7 cellular contexts compared by ENCODE assay signal in the genomic region with DNA sequence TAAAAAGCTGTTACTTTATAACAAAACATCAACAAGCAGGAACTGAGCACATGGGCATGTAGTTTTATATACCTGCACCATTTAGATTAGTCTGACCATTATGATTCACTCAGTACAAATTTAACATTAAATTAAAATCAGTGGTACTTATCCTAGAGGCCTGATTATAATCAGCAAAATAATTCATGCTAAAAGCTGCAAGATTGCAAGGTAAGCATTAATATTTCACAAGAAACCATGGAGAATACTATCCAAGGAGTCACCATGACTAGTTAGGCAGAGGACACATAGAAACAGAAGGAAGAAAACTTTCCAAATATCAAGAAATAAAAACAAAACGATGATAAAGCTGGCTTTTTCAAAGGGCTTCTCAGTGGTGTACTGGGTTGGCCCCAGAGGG.
A peak's percentile ranks its signal among the peaks of the same experiment; 100 is the strongest.
DNase-seq lines count a peak whose midpoint lies in the region; ATAC-seq, FAIRE-seq and TF ChIP-seq lines count a peak whose summit lies in the region.
"Not testable (repeated sequence)": the region's sequence is repeated elsewhere in the genome, so short reads cannot be mapped to it uniquely, and the experiment has no call there.

No MANE protein-coding gene starts in this region.

- not testable (repeated sequence) for H3K14ac ChIP-seq in IMR-90 (replicated peaks; ENCODE audit: low read depth, low read length)

- not testable (repeated sequence) for H2BK20ac ChIP-seq in IMR-90 (ENCODE audit: low read depth, low read length)

- H3K4me3 Mint-ChIP-seq in astrocyte (ENCODE audit: unreplicated experiment): not testable (repeated sequence)

- H3K9me3 ChIP-seq in A549; IMR-90 (ENCODE audit: control insufficient read depth, insufficient read depth, low read length); astrocyte (ENCODE audit: insufficient read depth, low read depth, low read length); K562 (replicated peaks; ENCODE audit: control insufficient read depth, insufficient read depth, low read depth, low read length); HepG2 (ENCODE audit: low read length); osteoblast (ENCODE audit: low read depth, low read length): not testable (repeated sequence)

- dilution Hi-C loops in IMR-90 (cut with HindIII; ENCODE audit: low sequenced_read_pairs, unreplicated experiment): not testable (repeated sequence)

- not testable (repeated sequence) for H3K18ac ChIP-seq in IMR-90 (ENCODE audit: low read depth, low read length)

- H3K4me1 ChIP-seq in A549; IMR-90 (ENCODE audit: control insufficient read depth, insufficient read depth, low read length); astrocyte (ENCODE audit: insufficient read depth, low read length); K562 (replicated peaks in 1 of 2; ENCODE audit: control insufficient read depth in 2 of 2, insufficient read depth in 2 of 2, low read length in 2 of 2); HepG2 (ENCODE audit: insufficient read depth, low read length); osteoblast (ENCODE audit: insufficient read depth, low read length): not testable (repeated sequence)

- H3K36me3 Mint-ChIP-seq in astrocyte (ENCODE audit: low read depth, unreplicated experiment): not testable (repeated sequence)

- TF ChIP-seq POLR2A in A549 (IDR thresholded peaks at IDR 0.05; ENCODE audit: low read length); IMR-90 (IDR thresholded peaks at IDR 0.05; ENCODE audit: low read depth, low read length); K562 (conservative IDR thresholded peaks at IDR 0.05); HepG2 (IDR thresholded peaks at IDR 0.05; ENCODE audit: insufficient read depth in 1 of 2, low read depth in 2 of 2, low read length in 2 of 2): not testable (repeated sequence)

- not testable (repeated sequence) for H3K36me3 ChIP-seq in IMR-90 (ENCODE audit: control insufficient read depth, insufficient read depth, low read length); astrocyte (ENCODE audit: insufficient read depth, low read length); K562 (ENCODE audit: control insufficient read depth, insufficient read depth, low read length); HepG2 (replicated peaks in 1 of 2; ENCODE audit: control insufficient read depth in 1 of 2, insufficient read depth in 2 of 2, low read length in 2 of 2); osteoblast (ENCODE audit: insufficient read depth, low read length)

- H4K91ac ChIP-seq in IMR-90 (ENCODE audit: insufficient read depth, low read depth, low read length): not testable (repeated sequence)

- H3K79me1 ChIP-seq in IMR-90 (ENCODE audit: low read depth in 1 of 2, low read length in 2 of 2): not testable (repeated sequence)

- not testable (repeated sequence) for H2BK15ac ChIP-seq in IMR-90 (ENCODE audit: low read depth, low read length)

- TF ChIP-seq EP300 in A549 (IDR thresholded peaks at IDR 0.05); K562 (IDR thresholded peaks at IDR 0.05; ENCODE audit: low read length); HepG2 (IDR thresholded peaks at IDR 0.05; ENCODE audit: low read depth in 2 of 2, low read length in 2 of 2); HepG2 (CRISPR knock-in tag; IDR thresholded peaks at IDR 0.05; ENCODE audit: borderline replicate concordance): not testable (repeated sequence)

- CTCF ChIA-PET in A549 (lab: Yijun Ruan, JAX): interaction anchor here (1.0 kb wide), 1 partner anchor 18 kb away, joined by 5 read pairs; no protein-coding TSS in a partner anchor
- CTCF ChIA-PET in IMR-90 (lab: Yijun Ruan, JAX); K562 (lab: Yijun Ruan, JAX; ENCODE audit: low intra/inter-chr PET ratio); HepG2 (lab: Yijun Ruan, JAX; ENCODE audit: low intra/inter-chr PET ratio, low total read pairs): not testable (repeated sequence)

- not testable (repeated sequence) for H4K20me1 ChIP-seq in IMR-90 (ENCODE audit: insufficient read depth, low read length); astrocyte (ENCODE audit: insufficient read depth, low read length); K562 (replicated peaks; ENCODE audit: control insufficient read depth, insufficient read depth, low read length); HepG2 (ENCODE audit: insufficient read depth, low read length); osteoblast (ENCODE audit: insufficient read depth, low read length)

- in situ Hi-C loops in IMR-90 (cut with MboI; ENCODE audit: low sequenced_read_pairs); K562 (cut with MboI); HepG2 (cut with HindIII; ENCODE audit: extremely low pct_ligation_motif_present, low pct_unique_long_range_greater_than_20kb): not testable (repeated sequence)

- not testable (repeated sequence) for H3K9ac ChIP-seq in IMR-90 (ENCODE audit: low read depth, low read length); astrocyte (ENCODE audit: low read length); K562 (ENCODE audit: insufficient read depth in 1 of 2, low read depth in 2 of 2, low read length in 2 of 2); HepG2 (ENCODE audit: insufficient read depth, low read depth, low read length)

- not testable (repeated sequence) for H4K5ac ChIP-seq in IMR-90 (ENCODE audit: low read depth, low read length)

- not testable (repeated sequence) for H3K27ac ChIP-seq in A549; IMR-90 (ENCODE audit: insufficient read depth, low read length); astrocyte (ENCODE audit: low read depth, low read length); K562 (ENCODE audit: extremely low read depth, low read depth, low read length); HepG2 (ENCODE audit: extremely low read length, insufficient read depth, low read length); osteoblast (ENCODE audit: low read depth, low read length)

- not testable (repeated sequence) for H2BK5ac ChIP-seq in IMR-90 (ENCODE audit: low read depth, low read length, poor library complexity, severe bottlenecking)

- not testable (repeated sequence) for H2AFZ ChIP-seq in IMR-90 (replicated peaks; ENCODE audit: low read length, poor library complexity); astrocyte (ENCODE audit: low read depth, low read length); K562 (ENCODE audit: low read depth, low read length); HepG2 (ENCODE audit: low read length); osteoblast (ENCODE audit: low read length)

- not testable (repeated sequence) for H3K27me3 Mint-ChIP-seq in astrocyte (ENCODE audit: low read depth, unreplicated experiment)

- not testable (repeated sequence) for H3K9me1 ChIP-seq in IMR-90 (ENCODE audit: insufficient read depth, low read length); K562 (ENCODE audit: control insufficient read depth, insufficient read depth, low read length)

- not testable (repeated sequence) for H3K4ac ChIP-seq in IMR-90 (ENCODE audit: low read depth, low read length)

- WGBS in A549 (ENCODE audit: missing lambda C conversion rate): 13% methylated on average over 1 of the region's 1 CpG
- no CpG with 5 or more reads among the region's 1 CpG for WGBS in IMR-90 (ENCODE audit: extremely low coverage in 2 of 2, insufficient read length in 1 of 2), 2 experiments
- WGBS in K562 (ENCODE audit: insufficient coverage, low coverage, missing lambda C conversion rate): no CpG with 5 or more reads among the region's 1 CpG
- 4% methylated on average over 1 of the region's 1 CpG for WGBS in HepG2 (ENCODE audit: low lambda C conversion rate)

- H3K4me2 ChIP-seq in A549; IMR-90 (ENCODE audit: low read depth, low read length); astrocyte (ENCODE audit: low read length); K562 (ENCODE audit: insufficient read depth, low read length); HepG2 (ENCODE audit: low read depth, low read length); osteoblast (ENCODE audit: insufficient read depth, low read length): not testable (repeated sequence)

- H2BK120ac ChIP-seq in IMR-90 (ENCODE audit: low read depth, low read length): not testable (repeated sequence)

- FAIRE-seq in A549 (lab: Jason Lieb, UNC) (peak; percentile 92), GM19239 (lab: Jason Lieb, UNC) (peak; percentile 35), astrocyte (lab: Jason Lieb, UNC) (peak; percentile 74)
- FAIRE-seq in K562 (lab: Jason Lieb, UNC); HepG2 (lab: Jason Lieb, UNC): not testable (repeated sequence)

- not testable (repeated sequence) for TF ChIP-seq RAD21 in A549 (conservative IDR thresholded peaks at IDR 0.05 in 1 of 2, IDR thresholded peaks at IDR 0.05 in 1 of 2); IMR-90 (IDR thresholded peaks at IDR 0.05; ENCODE audit: low read length); K562 (CRISPR knock-in tag; conservative IDR thresholded peaks at IDR 0.05 in 1 of 2, IDR thresholded peaks at IDR 0.05 in 1 of 2); HepG2 (CRISPR knock-in tag; IDR thresholded peaks at IDR 0.05)

- not testable (repeated sequence) for H3K27me3 ChIP-seq in IMR-90 (ENCODE audit: control insufficient read depth, insufficient read depth, low read length); astrocyte (ENCODE audit: insufficient read depth, low read length); K562 (ENCODE audit: control insufficient read depth in 2 of 2, insufficient read depth in 2 of 2, low read length in 2 of 2); HepG2 (ENCODE audit: control insufficient read depth in 1 of 2, insufficient read depth in 2 of 2, low read length in 2 of 2); osteoblast (ENCODE audit: insufficient read depth, low read length)

- H3K56ac ChIP-seq in IMR-90 (ENCODE audit: extremely low read depth, insufficient read depth, low read length): not testable (repeated sequence)

- not testable (repeated sequence) for H3K4me3 ChIP-seq in A549; IMR-90 (ENCODE audit: insufficient read depth, low read depth, low read length); astrocyte (ENCODE audit: insufficient read depth, low read depth, low read length); K562; HepG2 (replicated peaks in 1 of 3; ENCODE audit: insufficient read depth in 1 of 3, low read depth in 2 of 3, low read length in 3 of 3); osteoblast (ENCODE audit: insufficient read depth, low read length)

- intact Hi-C loops in IMR-90 (cut with micrococcal nuclease); K562 (cut with micrococcal nuclease); HepG2 (cut with micrococcal nuclease; ENCODE audit: unreplicated experiment): not testable (repeated sequence)

- POLR2A ChIA-PET in A549 (lab: Yijun Ruan, JAX); IMR-90 (lab: Charles Lee; ENCODE audit: unreplicated experiment); K562 (lab: Yijun Ruan, JAX); HepG2 (lab: Yijun Ruan, JAX): not testable (repeated sequence)

- H2AK5ac ChIP-seq in IMR-90 (ENCODE audit: low read depth, low read length): not testable (repeated sequence)

- not testable (repeated sequence) for H2AK9ac ChIP-seq in IMR-90 (replicated peaks; ENCODE audit: low read depth, low read length, poor library complexity)

- H3K23ac ChIP-seq in IMR-90 (ENCODE audit: low read depth, low read length): not testable (repeated sequence)

- BruUV-seq in IMR-90 (replicated peaks; lab: Mats Ljungman, UMichigan); K562 (replicated peaks; lab: Mats Ljungman, UMichigan); HepG2 (replicated peaks; lab: Mats Ljungman, UMichigan): not testable (repeated sequence)

- H3K27ac Mint-ChIP-seq in astrocyte (ENCODE audit: unreplicated experiment): not testable (repeated sequence)

- not testable (repeated sequence) for DNase-seq in A549 (ENCODE audit: low read depth in 1 of 2, low spot score in 1 of 2); GM19239 (ENCODE audit: insufficient read length, low spot score); IMR-90; astrocyte (ENCODE audit: low read depth); K562 (ENCODE audit: extremely low read depth in 1 of 4, low spot score in 3 of 4); HepG2 (ENCODE audit: low spot score)
- DNase-seq in osteoblast (ENCODE audit: insufficient read length, low spot score, missing footprints): peak; percentile 25

- not testable (repeated sequence) for H4K8ac ChIP-seq in IMR-90 (ENCODE audit: low read depth in 2 of 2, low read length in 2 of 2)

- not testable (repeated sequence) for ATAC-seq in A549; IMR-90 (ENCODE audit: low read depth); K562; HepG2

- H3K79me2 ChIP-seq in astrocyte (ENCODE audit: insufficient read depth, low read length); K562 (ENCODE audit: control insufficient read depth, insufficient read depth, low read length); HepG2 (ENCODE audit: insufficient read depth, low read length); osteoblast (ENCODE audit: insufficient read depth, low read length): not testable (repeated sequence)

- TF ChIP-seq CTCF in A549 (IDR thresholded peaks at IDR 0.05); IMR-90 (conservative IDR thresholded peaks at IDR 0.05; ENCODE audit: low read depth, low read length); astrocyte (IDR thresholded peaks at IDR 0.05; ENCODE audit: insufficient read depth, low read depth, low read length); K562 (IDR thresholded peaks at IDR 0.05 in 2 of 3, conservative IDR thresholded peaks at IDR 0.05 in 1 of 3; ENCODE audit: insufficient read depth in 2 of 3, low read depth in 1 of 3, low read length in 3 of 3); HepG2 (CRISPR knock-in tag; IDR thresholded peaks at IDR 0.05); osteoblast (IDR thresholded peaks at IDR 0.05; ENCODE audit: extremely low read depth, low read depth, low read length): not testable (repeated sequence)

- not testable (repeated sequence) for H3K9me3 Mint-ChIP-seq in astrocyte (ENCODE audit: unreplicated experiment)

- H3K4me1 Mint-ChIP-seq in astrocyte (ENCODE audit: low read depth, unreplicated experiment): not testable (repeated sequence)
